ENCODE assay signal across 15 cellular contexts in genomic region chr3:160052385-160053047, GRCh38.
A peak's percentile ranks its signal among the peaks of the same experiment; 100 is the strongest.
DNase-seq lines count a peak whose midpoint lies in the region; ATAC-seq and TF ChIP-seq lines count a peak whose summit lies in the region.
"Had no signal": no experiment of that assay in that cellular context is flagged by ENCODE, and none has a peak within 500 bp of the region (broad histone marks: within the 10 kb centered on the region; RNA-seq: fewer than 3 reads in every experiment).

No MANE protein-coding gene starts in this region.

- no peaks in the 10 kb centered on the region for H3K4me1 Mint-ChIP-seq in activated naive CD8-positive, alpha-beta T cell treated with anti-CD3 and anti-CD28 coated beads, Interleukin-2, amount 50 U/mL, for 24 hours

- H3F3A ChIP-seq in PC-3 (ENCODE audit: low read length, unreplicated experiment), result no peaks in the 10 kb centered on the region

- ATAC-seq in PC-3 (peak; percentile 49), right lobe of liver (peak; percentile 91 to 92 (median 92)), HG02623 (IDR thresholded peaks at IDR 0.05; ENCODE audit: unreplicated experiment) (no peak), HG03342 (IDR thresholded peaks at IDR 0.05; ENCODE audit: unreplicated experiment) (no peak)
- no peak for ATAC-seq in activated naive CD8-positive, alpha-beta T cell treated with anti-CD3 and anti-CD28 coated beads, Interleukin-2, amount 50 U/mL, for 24 hours
- ATAC-seq: activated T-cell treated with anti-CD3 and anti-CD28 coated beads, Interleukin-2, amount 50 U/mL, for 72 hours; left colon had no signal

- no peak for TF ChIP-seq CTCF in 22Rv1 (IDR thresholded peaks at IDR 0.05)
- TF ChIP-seq CTCF in PC-3 (conservative IDR thresholded peaks at IDR 0.05; ENCODE audit: low read depth, low read length), result no peak
- no peak for TF ChIP-seq CTCF in epithelial cell of proximal tubule (conservative IDR thresholded peaks at IDR 0.05; ENCODE audit: low read depth, low read length)
- TF ChIP-seq CTCF in right lobe of liver (IDR thresholded peaks at IDR 0.05), result no peak
- no peak for TF ChIP-seq CTCF in colonic mucosa (IDR thresholded peaks at IDR 0.05)

- CTCF ChIA-PET in PC-3 (lab: Charles Lee), result no interaction called here

- no peaks in the 10 kb centered on the region for H3K27me3 Mint-ChIP-seq in activated naive CD8-positive, alpha-beta T cell treated with anti-CD3 and anti-CD28 coated beads, Interleukin-2, amount 50 U/mL, for 24 hours

- H2AFZ ChIP-seq in PC-3 (ENCODE audit: low read length), result peak overlapping the region; percentile 61

- H3K9me3 ChIP-seq in PC-3 (ENCODE audit: low read length), result no peaks in the 10 kb centered on the region
- H3K9me3 ChIP-seq in right lobe of liver, result no peaks in the 10 kb centered on the region
- no peaks in the 10 kb centered on the region for H3K9me3 ChIP-seq in colonic mucosa
- H3K9me3 ChIP-seq: neutrophil had no signal

- H3K79me2 ChIP-seq in PC-3 (ENCODE audit: low read length), result no peaks in the 10 kb centered on the region

- no peaks in the 10 kb centered on the region for H3K4me1 ChIP-seq in PC-3 (ENCODE audit: insufficient read depth, low read length)
- H3K4me1 ChIP-seq in right lobe of liver, result peaks cover 0 to 11% (median 0%) of the 10 kb centered on the region in 4 donors
- no peaks in the 10 kb centered on the region for H3K4me1 ChIP-seq in colonic mucosa

- no peaks in the 10 kb centered on the region for H4K20me1 ChIP-seq in PC-3 (ENCODE audit: low read length)

- H3K9ac ChIP-seq in PC-3 (ENCODE audit: low read length) (no peak overlapping the region), colonic mucosa (ENCODE audit: low read depth in 2 of 2, low read length in 2 of 2) (no peak overlapping the region)

- H3K27ac Mint-ChIP-seq in activated naive CD8-positive, alpha-beta T cell treated with anti-CD3 and anti-CD28 coated beads, Interleukin-2, amount 50 U/mL, for 24 hours, result no peak overlapping the region
- H3K27ac Mint-ChIP-seq: activated CD4-positive, alpha-beta T cell treated with anti-CD3 and anti-CD28 coated beads, Interleukin-2, amount 10 ng/mL, durations not matched to agents 24 days and 14 days; activated T-cell treated with anti-CD3 and anti-CD28 coated beads, Interleukin-2, amount 50 U/mL, for 72 hours had no signal

- no peak overlapping the region for H3K4me3 Mint-ChIP-seq in activated naive CD8-positive, alpha-beta T cell treated with anti-CD3 and anti-CD28 coated beads, Interleukin-2, amount 50 U/mL, for 24 hours
- H3K4me3 Mint-ChIP-seq: activated CD4-positive, alpha-beta T cell treated with anti-CD3 and anti-CD28 coated beads, Interleukin-2, amount 10 ng/mL, durations not matched to agents 24 days and 14 days; activated T-cell treated with anti-CD3 and anti-CD28 coated beads, Interleukin-2, amount 50 U/mL, for 72 hours had no signal

- TF ChIP-seq POLR2A in right lobe of liver (IDR thresholded peaks at IDR 0.05), result no peak

- intact Hi-C loops in PC-3 (cut with micrococcal nuclease) (no loop called here), right lobe of liver (cut with DNase I) (no loop called here), colonic mucosa (cut with DNase I) (no loop called here)

- peak overlapping the region; percentile 58 for H3K27ac ChIP-seq in 22Rv1
- H3K27ac ChIP-seq in PC-3 (ENCODE audit: low read length), result no peak overlapping the region
- H3K27ac ChIP-seq in right lobe of liver, result peak overlapping the region in 1 of 3 donors; percentile 2
- no peak overlapping the region for H3K27ac ChIP-seq in colonic mucosa
- H3K27ac ChIP-seq: neutrophil had no signal

- H3K27me3 ChIP-seq in PC-3 (ENCODE audit: low read length) (no peaks in the 10 kb centered on the region), right lobe of liver (no peaks in the 10 kb centered on the region), colonic mucosa (no peaks in the 10 kb centered on the region)
- H3K27me3 ChIP-seq: neutrophil had no signal

- H3K4me2 ChIP-seq in PC-3 (ENCODE audit: low read length), result peak overlapping the region; percentile 36

- H3K4me3 ChIP-seq in PC-3 (ENCODE audit: low read length) (peak overlapping the region; percentile 4; the same call in 1 of the 2 replicates), epithelial cell of proximal tubule (ENCODE audit: low read depth, low read length) (peak overlapping the region; percentile 57), right lobe of liver (peak overlapping the region; percentile 25 to 45 (median 40)), colonic mucosa (no peak overlapping the region)

- POLR2A ChIA-PET in PC-3 (lab: Charles Lee; ENCODE audit: unreplicated experiment), result interaction anchor here (0.7 kb wide), 1 partner anchor 13 kb away, joined by 6 read pairs; no protein-coding TSS in a partner anchor

- H3K36me3 Mint-ChIP-seq in activated naive CD8-positive, alpha-beta T cell treated with anti-CD3 and anti-CD28 coated beads, Interleukin-2, amount 50 U/mL, for 24 hours (ENCODE audit: low read depth), result no peaks in the 10 kb centered on the region

- 0 out of 2 replicates have a peak, but pooled peaks cover under 1% of the 10 kb centered on the region for H3K9me2 ChIP-seq in PC-3 (replicated peaks; ENCODE audit: low read length)

- DNase-seq in PC-3 (no peak), epithelial cell of proximal tubule (ENCODE audit: low read depth) (peak; percentile 44), right lobe of liver (peak in 1 of 3 donors; percentile 73), colonic mucosa (no peak)
- DNase-seq in activated naive CD8-positive, alpha-beta T cell treated with anti-CD3 and anti-CD28 coated beads, Interleukin-2, amount 50 U/mL, for 24 hours, result no peak
- DNase-seq: activated CD4-positive, alpha-beta T cell treated with anti-CD3 and anti-CD28 coated beads, Interleukin-2, amount 10 ng/mL, durations not matched to agents 24 days and 14 days; activated T-cell treated with anti-CD3 and anti-CD28 coated beads, Interleukin-2, amount 50 U/mL, for 72 hours; effector CD8-positive, alpha-beta T cell; left colon; NCI-H1105; NCI-H446 treated with DMSO at 0.1 percent for 48 hours had no signal

- no TSS peak for BruUV-seq in PC-3 (replicated peaks; lab: Mats Ljungman, UMichigan)

- no peaks in the 10 kb centered on the region for H3K9me3 Mint-ChIP-seq in activated naive CD8-positive, alpha-beta T cell treated with anti-CD3 and anti-CD28 coated beads, Interleukin-2, amount 50 U/mL, for 24 hours
- H3K9me3 Mint-ChIP-seq: activated CD4-positive, alpha-beta T cell treated with anti-CD3 and anti-CD28 coated beads, Interleukin-2, amount 10 ng/mL, durations not matched to agents 24 days and 14 days; activated T-cell treated with anti-CD3 and anti-CD28 coated beads, Interleukin-2, amount 50 U/mL, for 72 hours had no signal

- 39% methylated on average over 4 of the region's 7 CpGs for WGBS in right lobe of liver (ENCODE audit: insufficient coverage, low coverage, low lambda C conversion rate, missing lambda C conversion rate)

- no peaks in the 10 kb centered on the region for H3K36me3 ChIP-seq in PC-3 (ENCODE audit: low read depth, low read length)
- no peaks in the 10 kb centered on the region for H3K36me3 ChIP-seq in right lobe of liver
- H3K36me3 ChIP-seq in colonic mucosa, result no peaks in the 10 kb centered on the region
- H3K36me3 ChIP-seq: neutrophil had no signal

Comparison
In these comparisons a context has a peak if more than half of its experiments do, and no peak if none do; other contexts are left out.
1. ATAC-seq: peak in PC-3 (single experiment) and right lobe of liver (4 of 4); none in HG02623 (single experiment), HG03342 (single experiment) and activated naive CD8-positive, alpha-beta T cell treated with anti-CD3 and anti-CD28 coated beads, Interleukin-2, amount 50 U/mL, for 24 hours (single experiment).